In the genomic region with DNA sequence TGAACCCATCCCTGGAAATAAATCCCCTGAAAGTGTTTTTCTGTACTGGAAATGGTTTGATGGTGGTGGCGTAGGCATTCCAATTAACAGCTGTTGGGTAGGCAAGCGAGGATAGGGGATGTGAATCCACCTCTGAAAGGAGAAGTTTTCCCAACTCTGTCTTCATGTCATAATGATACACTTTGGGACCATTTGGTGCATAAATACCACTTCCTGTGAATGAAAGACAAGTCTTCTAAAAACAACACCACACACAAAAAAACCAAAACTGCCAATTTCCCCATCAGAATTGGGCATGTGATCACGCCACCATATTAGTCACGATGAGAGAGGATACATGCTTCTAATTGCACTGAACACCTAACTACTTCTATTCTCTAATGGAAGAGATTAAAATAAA, we compare ENCODE assay signal across 10 cellular contexts. TPM values are rescaled to one million over a fixed set of nuclear protein-coding genes. Genes with fewer than 3 reads are reported as not detected.
DNase-seq lines count a peak whose midpoint lies in the region; ATAC-seq and TF ChIP-seq lines count a peak whose summit lies in the region.
"Had no signal": no experiment of that assay in that cellular context is flagged by ENCODE, and none has a peak within 500 bp of the region (broad histone marks: within the 10 kb centered on the region; RNA-seq: fewer than 3 reads in every experiment).

No MANE protein-coding gene starts in this region.

- no peak for TF ChIP-seq CTCF in activated CD8-positive, alpha-beta T cell treated with anti-CD3 and anti-CD28 coated beads for 36 hours (IDR thresholded peaks at IDR 0.05)
- no peak for TF ChIP-seq CTCF in lower lobe of right lung (IDR thresholded peaks at IDR 0.05)

- no peaks in the 10 kb centered on the region for H3K9me3 Mint-ChIP-seq in activated CD8-positive, alpha-beta T cell treated with anti-CD3 and anti-CD28 coated beads for 36 hours

- H3K27ac ChIP-seq in lower lobe of right lung: no peak overlapping the region

- peaks cover 23% of the 10 kb centered on the region for H3K4me1 Mint-ChIP-seq in activated CD8-positive, alpha-beta T cell treated with anti-CD3 and anti-CD28 coated beads for 36 hours (ENCODE audit: low read depth)

- CTCF ChIA-PET in activated CD8-positive, alpha-beta T cell treated with anti-CD3 and anti-CD28 coated beads for 36 hours (lab: Charles Lee): interaction anchor here (1.0 kb wide), 1 partner anchor 26 kb away, joined by 3 read pairs; no protein-coding TSS in a partner anchor

- H3K27me3 Mint-ChIP-seq in activated CD8-positive, alpha-beta T cell treated with anti-CD3 and anti-CD28 coated beads for 36 hours: no peaks in the 10 kb centered on the region

- H3K4me3 Mint-ChIP-seq in activated CD8-positive, alpha-beta T cell treated with anti-CD3 and anti-CD28 coated beads for 36 hours: no peak overlapping the region

- peak overlapping the region; percentile 58 for H3K27ac Mint-ChIP-seq in activated CD8-positive, alpha-beta T cell treated with anti-CD3 and anti-CD28 coated beads for 36 hours
- H3K27ac Mint-ChIP-seq: progenitor cell of endocrine pancreas had no signal

- no peak overlapping the region for H3K4me3 ChIP-seq in lower lobe of right lung

- H3K36me3 Mint-ChIP-seq in activated CD8-positive, alpha-beta T cell treated with anti-CD3 and anti-CD28 coated beads for 36 hours (ENCODE audit: low read depth): peaks cover 46% of the 10 kb centered on the region

- H3K36me3 ChIP-seq in lower lobe of right lung: no peaks in the 10 kb centered on the region

- no peaks in the 10 kb centered on the region for H3K9me3 ChIP-seq in lower lobe of right lung

- DNase-seq in activated CD8-positive, alpha-beta T cell treated with anti-CD3 and anti-CD28 coated beads for 36 hours: no peak
- DNase-seq in 8988T (no peak), lower lobe of right lung (no peak), SHP77 (lab: John Stamatoyannopoulos, UW) (no peak)
- DNase-seq: GOT3 had no signal

- peaks cover 3% of the 10 kb centered on the region for H3K4me1 ChIP-seq in lower lobe of right lung

- intact Hi-C loops in activated CD8-positive, alpha-beta T cell treated with anti-CD3 and anti-CD28 coated beads for 36 hours (cut with micrococcal nuclease): no loop called here
- intact Hi-C loops in lower lobe of right lung (cut with DNase I): no loop called here

- ATAC-seq in GM18511 (IDR thresholded peaks at IDR 0.05; ENCODE audit: unreplicated experiment) (peak; percentile 39), GM21526 (IDR thresholded peaks at IDR 0.05; ENCODE audit: low FRiP score, unreplicated experiment) (peak; percentile 30), HG03159 (IDR thresholded peaks at IDR 0.05; ENCODE audit: unreplicated experiment) (peak; percentile 29), lower lobe of right lung (no peak), GM19328 (IDR thresholded peaks at IDR 0.05; ENCODE audit: unreplicated experiment) (no peak)
- ATAC-seq in activated CD8-positive, alpha-beta T cell treated with anti-CD3 and anti-CD28 coated beads for 36 hours: no peak

- no peaks in the 10 kb centered on the region for H3K27me3 ChIP-seq in lower lobe of right lung (ENCODE audit: low read depth)

- POLR2A ChIA-PET in activated CD8-positive, alpha-beta T cell treated with anti-CD3 and anti-CD28 coated beads for 36 hours (lab: Charles Lee): no interaction called here

RNA-seq across cellular contexts. Expression of gene VNN2, which starts 6.4 kb away (rescaled TPM):
- total RNA-seq in activated CD8-positive, alpha-beta T cell treated with anti-CD3 and anti-CD28 coated beads for 36 hours: 10 to 100 TPM; 10.5 to 11.7 TPM
- total RNA-seq in lower lobe of right lung: 32.6 TPM
- total RNA-seq: progenitor cell of endocrine pancreas had no signal

RNA-seq across cellular contexts. Expression of gene VNN1, which starts 37.5 kb away (rescaled TPM):
- total RNA-seq in activated CD8-positive, alpha-beta T cell treated with anti-CD3 and anti-CD28 coated beads for 36 hours: not detected
- total RNA-seq in lower lobe of right lung: 10.0 TPM
- total RNA-seq: progenitor cell of endocrine pancreas had no signal

RNA-seq across cellular contexts. Expression of gene SLC18B1, which starts 47.1 kb away (rescaled TPM):
- 1 to 10 TPM; 7.0 to 8.5 TPM for total RNA-seq in activated CD8-positive, alpha-beta T cell treated with anti-CD3 and anti-CD28 coated beads for 36 hours
- total RNA-seq in lower lobe of right lung: 8.1 TPM

Comparison
In these comparisons a context has a peak if more than half of its experiments do, and no peak if none do; other contexts are left out.
1. ATAC-seq: peak in GM18511 (single experiment), GM21526 (single experiment) and HG03159 (single experiment); none in activated CD8-positive, alpha-beta T cell treated with anti-CD3 and anti-CD28 coated beads for 36 hours (single experiment), lower lobe of right lung (0 of 2) and GM19328 (single experiment).
2. RNA of gene VNN1, which starts 37.5 kb away (total RNA-seq): 10.0 TPM in lower lobe of right lung (single experiment); not detected in activated CD8-positive, alpha-beta T cell treated with anti-CD3 and anti-CD28 coated beads for 36 hours; every median in the first group is over 10 times any median in the second.